In the genomic region with DNA sequence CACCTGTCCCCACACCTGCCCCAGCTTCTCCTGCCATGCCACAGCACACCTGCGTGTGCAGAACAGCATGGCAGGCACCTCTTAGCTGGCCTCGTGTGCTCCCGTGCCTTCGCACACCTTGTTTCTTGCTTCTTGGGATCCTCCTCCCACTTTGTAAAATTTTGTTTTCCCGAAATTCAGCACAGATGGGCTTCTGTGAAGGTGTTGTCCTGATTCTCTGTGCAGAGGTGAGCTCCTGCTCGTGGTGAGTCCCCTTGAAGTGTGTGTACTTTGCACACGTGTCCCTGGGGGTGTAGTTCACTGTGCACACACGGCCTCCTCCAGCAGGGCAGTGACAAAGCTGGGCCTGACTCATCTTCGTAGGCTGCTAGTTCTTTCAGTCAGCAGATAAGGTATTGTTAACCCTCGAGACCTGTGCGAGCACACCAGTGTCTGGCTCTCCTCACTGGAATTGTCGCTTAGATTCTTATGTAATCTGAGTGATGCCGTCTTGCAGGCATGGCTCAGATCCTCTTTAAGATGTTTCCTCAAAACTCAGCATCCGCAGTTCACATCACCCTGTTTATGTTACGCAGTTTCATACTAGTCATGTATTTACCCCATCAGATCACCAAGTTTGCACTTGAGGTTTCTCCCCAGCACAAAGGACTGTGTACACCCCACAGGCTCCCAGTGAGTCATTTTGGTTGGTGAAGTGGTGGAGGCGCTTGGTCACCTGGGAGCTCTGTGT, we compare ENCODE assay signal across 12 cellular contexts.
DNase-seq lines count a peak whose midpoint lies in the region; ATAC-seq, FAIRE-seq and TF ChIP-seq lines count a peak whose summit lies in the region.
"Had no signal": no experiment of that assay in that cellular context is flagged by ENCODE, and none has a peak within 500 bp of the region (broad histone marks: within the 10 kb centered on the region; RNA-seq: fewer than 3 reads in every experiment).

No MANE protein-coding gene starts in this region.

- peaks cover 24% of the 10 kb centered on the region for H3K4me1 Mint-ChIP-seq in T-helper 17 cell

- H3K9me2 ChIP-seq in hepatocyte (replicated peaks; ENCODE audit: insufficient read depth) = no peaks in the 10 kb centered on the region

- no peak for TF ChIP-seq POLR2A in A549 (IDR thresholded peaks at IDR 0.05; ENCODE audit: low read length)

- TF ChIP-seq EP300 in A549 (IDR thresholded peaks at IDR 0.05) = no peak

- DNase-seq in A549 (ENCODE audit: low read depth in 1 of 2, low spot score in 1 of 2) = peak; percentile 24 to 34
- DNase-seq in ELF-1 (ENCODE audit: low read depth, low spot score) = peak; percentile 33
- DNase-seq in T-helper 17 cell = no peak
- peak; percentile 72 for DNase-seq in hepatocyte (ENCODE audit: low spot score)
- DNase-seq in SW480 (ENCODE audit: low spot score) = no peak
- no peak for DNase-seq in DMS79 (lab: John Stamatoyannopoulos, UW)
- no peak for DNase-seq in NCI-H1105 treated with DMSO at 0.1 percent for 48 hours (lab: John Stamatoyannopoulos, UW)
- DNase-seq in SW 1271 (lab: John Stamatoyannopoulos, UW) = no peak
- DNase-seq: activated CD4-positive, alpha-beta T cell treated with anti-CD3 and anti-CD28 coated beads, Interleukin-2, amount 50 U/mL, for 4 hours; CD8-positive, alpha-beta memory T cell had no signal

- POLR2A ChIA-PET in A549 (lab: Yijun Ruan, JAX) = interaction anchor here (0.6 kb wide), 1 partner anchor 17 kb away, joined by 3 read pairs; no protein-coding TSS in a partner anchor

- H3K79me2 ChIP-seq in hepatocyte = peaks cover 94% of the 10 kb centered on the region

- peak overlapping the region; percentile 48 for H3K27ac Mint-ChIP-seq in T-helper 17 cell
- H3K27ac Mint-ChIP-seq: brain had no signal

- peaks cover 50% of the 10 kb centered on the region for H4K20me1 ChIP-seq in hepatocyte (ENCODE audit: insufficient read depth, poor library complexity, severe bottlenecking)

- no peak for TF ChIP-seq RAD21 in A549 (conservative IDR thresholded peaks at IDR 0.05 in 1 of 2, IDR thresholded peaks at IDR 0.05 in 1 of 2)

- H3K27me3 Mint-ChIP-seq in T-helper 17 cell = no peaks in the 10 kb centered on the region
- H3K27me3 Mint-ChIP-seq: brain; CD8-positive, alpha-beta memory T cell had no signal

- ATAC-seq in A549 (peak; percentile 81 to 82), T-helper 17 cell (no peak)

- no peaks in the 10 kb centered on the region for H3K9me3 ChIP-seq in A549
- no peaks in the 10 kb centered on the region for H3K9me3 ChIP-seq in T-helper 17 cell (ENCODE audit: control insufficient read depth, low read length, poor library complexity, severe bottlenecking)
- H3K9me3 ChIP-seq in hepatocyte (ENCODE audit: low read depth) = no peaks in the 10 kb centered on the region

- CTCF ChIA-PET in A549 (lab: Yijun Ruan, JAX) = interaction anchor here (0.6 to 0.7 kb wide), 2 partner anchors 9 to 63 kb away, joined by 3 read pairs; no protein-coding TSS in a partner anchor

- H3K4me1 ChIP-seq in A549 (peaks cover 23% of the 10 kb centered on the region), hepatocyte (ENCODE audit: insufficient read depth) (peaks cover 13% of the 10 kb centered on the region)

- no peaks in the 10 kb centered on the region for H3K36me3 ChIP-seq in hepatocyte (replicated peaks; ENCODE audit: insufficient read depth, low read depth)

- H3K36me3 Mint-ChIP-seq in T-helper 17 cell (ENCODE audit: low read depth) = peaks cover 4% of the 10 kb centered on the region

- H3K4me3 ChIP-seq in A549 = no peak overlapping the region
- no peak overlapping the region for H3K4me3 ChIP-seq in hepatocyte

- H3K27ac ChIP-seq in A549 (peak overlapping the region in 1 of 2 experiments; percentile 30; a peak in 1 of 6 replicates), hepatocyte (peak overlapping the region; percentile 72)

- no peak for FAIRE-seq in A549 (lab: Jason Lieb, UNC)
- FAIRE-seq: keratinocyte had no signal

- H3K4me2 ChIP-seq in A549 = peak overlapping the region; percentile 52
- no peak overlapping the region for H3K4me2 ChIP-seq in hepatocyte

- TF ChIP-seq CTCF in A549 (IDR thresholded peaks at IDR 0.05) (no peak), hepatocyte (IDR thresholded peaks at IDR 0.05; ENCODE audit: poor library complexity) (no peak)

- WGBS in A549 (ENCODE audit: missing lambda C conversion rate) = 57% methylated on average over 16 of the region's 16 CpGs
- WGBS in hepatocyte (ENCODE audit: low lambda C conversion rate, missing lambda C conversion rate) = 61% methylated on average over 16 of the region's 16 CpGs

- peak overlapping the region; percentile 39 for H3K4me3 Mint-ChIP-seq in T-helper 17 cell
- H3K4me3 Mint-ChIP-seq: brain had no signal

- H3K27me3 ChIP-seq in hepatocyte = no peaks in the 10 kb centered on the region

- H2AFZ ChIP-seq in hepatocyte = no peak overlapping the region

TF ChIP-seq in A549, 52 proteins besides CTCF, POLR2A, EP300 and RAD21:
- no peak for TF ChIP-seq FOSB (CRISPR knock-in tag; IDR thresholded peaks at IDR 0.05)
- TF ChIP-seq, protein P1, sequence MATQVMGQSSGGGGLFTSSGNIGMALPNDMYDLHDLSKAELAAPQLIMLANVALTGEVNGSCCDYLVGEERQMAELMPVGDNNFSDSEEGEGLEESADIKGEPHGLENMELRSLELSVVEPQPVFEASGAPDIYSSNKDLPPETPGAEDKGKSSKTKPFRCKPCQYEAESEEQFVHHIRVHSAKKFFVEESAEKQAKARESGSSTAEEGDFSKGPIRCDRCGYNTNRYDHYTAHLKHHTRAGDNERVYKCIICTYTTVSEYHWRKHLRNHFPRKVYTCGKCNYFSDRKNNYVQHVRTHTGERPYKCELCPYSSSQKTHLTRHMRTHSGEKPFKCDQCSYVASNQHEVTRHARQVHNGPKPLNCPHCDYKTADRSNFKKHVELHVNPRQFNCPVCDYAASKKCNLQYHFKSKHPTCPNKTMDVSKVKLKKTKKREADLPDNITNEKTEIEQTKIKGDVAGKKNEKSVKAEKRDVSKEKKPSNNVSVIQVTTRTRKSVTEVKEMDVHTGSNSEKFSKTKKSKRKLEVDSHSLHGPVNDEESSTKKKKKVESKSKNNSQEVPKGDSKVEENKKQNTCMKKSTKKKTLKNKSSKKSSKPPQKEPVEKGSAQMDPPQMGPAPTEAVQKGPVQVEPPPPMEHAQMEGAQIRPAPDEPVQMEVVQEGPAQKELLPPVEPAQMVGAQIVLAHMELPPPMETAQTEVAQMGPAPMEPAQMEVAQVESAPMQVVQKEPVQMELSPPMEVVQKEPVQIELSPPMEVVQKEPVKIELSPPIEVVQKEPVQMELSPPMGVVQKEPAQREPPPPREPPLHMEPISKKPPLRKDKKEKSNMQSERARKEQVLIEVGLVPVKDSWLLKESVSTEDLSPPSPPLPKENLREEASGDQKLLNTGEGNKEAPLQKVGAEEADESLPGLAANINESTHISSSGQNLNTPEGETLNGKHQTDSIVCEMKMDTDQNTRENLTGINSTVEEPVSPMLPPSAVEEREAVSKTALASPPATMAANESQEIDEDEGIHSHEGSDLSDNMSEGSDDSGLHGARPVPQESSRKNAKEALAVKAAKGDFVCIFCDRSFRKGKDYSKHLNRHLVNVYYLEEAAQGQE (IDR thresholded peaks at IDR 0.05) = 0 out of 2 replicates have a peak, but pooled peaks have one; percentile 13

Comparison
In these comparisons a context has a peak if more than half of its experiments do, and no peak if none do; other contexts are left out.
1. DNase-seq: peak in A549 (2 of 2), ELF-1 (single experiment) and hepatocyte (single experiment); none in T-helper 17 cell (0 of 3), SW480 (single experiment), DMS79 (single experiment), NCI-H1105 treated with DMSO at 0.1 percent for 48 hours (single experiment) and SW 1271 (0 of 2).